ENCODE assay signal across 19 cellular contexts in genomic region chr11:107732327-107733051, GRCh38. TPM values are rescaled to one million over a fixed set of nuclear protein-coding genes. Genes with fewer than 3 reads are reported as not detected.
A peak's percentile ranks its signal among the peaks of the same experiment; 100 is the strongest.
DNase-seq lines count a peak whose midpoint lies in the region; ATAC-seq, FAIRE-seq and TF ChIP-seq lines count a peak whose summit lies in the region.
"Had no signal": no experiment of that assay in that cellular context is flagged by ENCODE, and none has a peak within 500 bp of the region (broad histone marks: within the 10 kb centered on the region; RNA-seq: fewer than 3 reads in every experiment).

No MANE protein-coding gene starts in this region.

- no peak overlapping the region for H3K4me3 ChIP-seq in MG63

- FAIRE-seq in GM12891 (lab: Jason Lieb, UNC): no peak

- H3K9me3 ChIP-seq in MG63: peaks cover 3% of the 10 kb centered on the region; the same call in 1 of the 2 replicates

- H3K27me3 ChIP-seq in MG63: peaks cover 7% of the 10 kb centered on the region
- H3K27me3 ChIP-seq: brain microvascular endothelial cell had no signal

- TF ChIP-seq POLR2A in GM12891 (IDR thresholded peaks at IDR 0.05; ENCODE audit: low read depth, low read length): no peak

- DNase-seq in GM12891 (ENCODE audit: insufficient read length, low spot score) (no peak), MG63 (peak; percentile 65), DMS79 treated with DMSO at 0.1 percent for 48 hours (lab: John Stamatoyannopoulos, UW) (no peak), COR-L47 (lab: John Stamatoyannopoulos, UW) (no peak), activated gamma-delta T cell (lab: John Stamatoyannopoulos, UW) (no peak)
- DNase-seq: activated CD8-positive, alpha-beta memory T cell treated with anti-CD3 and anti-CD28 coated beads, Interleukin-2, amount 10 ng/mL, durations not matched to agents 7 days and 5 days; activated naive CD4-positive, alpha-beta T cell treated with anti-CD3 and anti-CD28 coated beads, Interleukin-2, amount 10 ng/mL, durations not matched to agents 7 days and 5 days; brain microvascular endothelial cell; left ventricle myocardium superior; naive thymus-derived CD8-positive, alpha-beta T cell; NCI-H446; stimulated activated CD4-positive, alpha-beta T cell treated with anti-CD3 and anti-CD28 coated beads, Interleukin-15, amount 100 ng/mL, for 24 hours had no signal

- no peaks in the 10 kb centered on the region for H3K36me3 ChIP-seq in MG63
- H3K36me3 ChIP-seq: brain microvascular endothelial cell had no signal

- peak; percentile 58 for ATAC-seq in GM19372 (IDR thresholded peaks at IDR 0.05; ENCODE audit: low read depth, unreplicated experiment)
- peak; percentile 87 for ATAC-seq in HG02870 (IDR thresholded peaks at IDR 0.05; ENCODE audit: unreplicated experiment)
- no peak for ATAC-seq in GM18511 (IDR thresholded peaks at IDR 0.05; ENCODE audit: unreplicated experiment)
- ATAC-seq: activated CD8-positive, alpha-beta memory T cell treated with anti-CD3 and anti-CD28 coated beads, Interleukin-2, amount 10 ng/mL, durations not matched to agents 7 days and 5 days; HCT116; left ventricle myocardium superior; naive thymus-derived CD8-positive, alpha-beta T cell; Panc1; WTC11 had no signal

TF ChIP-seq in GM12891, 5 proteins besides CTCF, POLR2A, EP300 and RAD21:
- TF ChIP-seq SPI1 (IDR thresholded peaks at IDR 0.05; ENCODE audit: low read depth, low read length) (peak; percentile 46; the same call in 1 of the 2 replicates), POLR2AphosphoS5 (IDR thresholded peaks at IDR 0.05; ENCODE audit: low read depth, low read length) (no peak)

RNA-seq across cellular contexts. Expression of gene SLN, which starts 20.6 kb away (rescaled TPM):
- 0.14 TPM for polyA plus RNA-seq in GM12891 (2012; ENCODE audit: low read depth, missing spikeins)
- total RNA-seq in MG63 (2014; rRNA removed; shearing (Covaris generic); ENCODE audit: low replicate concordance): not detected in 2 replicates
- total RNA-seq: activated CD8-positive, alpha-beta memory T cell treated with anti-CD3 and anti-CD28 coated beads, Interleukin-2, amount 10 ng/mL, durations not matched to agents 7 days and 5 days; naive thymus-derived CD8-positive, alpha-beta T cell; pulmonary artery endothelial cell; WTC11 had no signal
- polyA plus RNA-seq: naive thymus-derived CD8-positive, alpha-beta T cell had no signal
